Comparison of ENCODE assay signal across 16 cellular contexts in genomic region chr3:125326957-125327356, GRCh38. TPM values are rescaled to one million over a fixed set of nuclear protein-coding genes. Genes with fewer than 3 reads are reported as not detected.
DNase-seq lines count a peak whose midpoint lies in the region; ATAC-seq, FAIRE-seq and TF ChIP-seq lines count a peak whose summit lies in the region.
"Had no signal": no experiment of that assay in that cellular context is flagged by ENCODE, and none has a peak within 500 bp of the region (broad histone marks: within the 10 kb centered on the region; RNA-seq: fewer than 3 reads in every experiment).

No MANE protein-coding gene starts in this region.

- no peak for DNase-seq in activated naive CD4-positive, alpha-beta T cell treated with Interleukin-2 at 50 U/mL for 16 hours
- no peak for DNase-seq in IMR-90
- no peak for DNase-seq in osteocyte (ENCODE audit: extremely low spot score, unreplicated experiment)
- DNase-seq in RKO (ENCODE audit: low spot score): no peak
- no peak for DNase-seq in NCI-H1105 (lab: John Stamatoyannopoulos, UW)
- DNase-seq: 8988T; AML-193; Caco-2; CD8-positive, alpha-beta memory T cell; DND-41; GF-D8; GM23248; H7 had no signal

- ATAC-seq in IMR-90 (ENCODE audit: low read depth): no peak

- no peaks in the 10 kb centered on the region for H3K27me3 Mint-ChIP-seq in activated naive CD4-positive, alpha-beta T cell treated with anti-CD3 and anti-CD28 coated beads, Interleukin-2, amount 50 U/mL, for 24 hours
- no peaks in the 10 kb centered on the region for H3K27me3 Mint-ChIP-seq in osteocyte (ENCODE audit: unreplicated experiment)
- H3K27me3 Mint-ChIP-seq: CD8-positive, alpha-beta memory T cell had no signal

- H3K4me3 Mint-ChIP-seq in activated naive CD4-positive, alpha-beta T cell treated with anti-CD3 and anti-CD28 coated beads, Interleukin-2, amount 50 U/mL, for 24 hours: no peak overlapping the region
- no peak overlapping the region for H3K4me3 Mint-ChIP-seq in osteocyte (ENCODE audit: unreplicated experiment)
- H3K4me3 Mint-ChIP-seq: CD8-positive, alpha-beta memory T cell had no signal

- in situ Hi-C loops in IMR-90 (cut with MboI; ENCODE audit: low sequenced_read_pairs): no loop called here

- peaks cover 5% of the 10 kb centered on the region; the same call in 1 of the 2 replicates for H3K9me1 ChIP-seq in IMR-90 (ENCODE audit: insufficient read depth, low read length)

- dilution Hi-C loops in IMR-90 (cut with HindIII; ENCODE audit: low sequenced_read_pairs, unreplicated experiment): no loop called here

- H3K4me3 ChIP-seq in IMR-90 (ENCODE audit: insufficient read depth, low read depth, low read length): no peak overlapping the region
- H3K4me3 ChIP-seq: BLaER1, GM23248 had no signal

- TF ChIP-seq CTCF in IMR-90 (conservative IDR thresholded peaks at IDR 0.05; ENCODE audit: low read depth, low read length): no peak
- TF ChIP-seq CTCF in osteocyte (IDR thresholded peaks at IDR 0.05): no peak

- no peak overlapping the region for H3K56ac ChIP-seq in IMR-90 (ENCODE audit: extremely low read depth, insufficient read depth, low read length)

- H3K9me3 Mint-ChIP-seq in activated naive CD4-positive, alpha-beta T cell treated with anti-CD3 and anti-CD28 coated beads, Interleukin-2, amount 50 U/mL, for 24 hours: peaks cover 12% of the 10 kb centered on the region
- H3K9me3 Mint-ChIP-seq in osteocyte (ENCODE audit: unreplicated experiment): peaks cover 4% of the 10 kb centered on the region

- peaks cover 2% of the 10 kb centered on the region; the same call in 1 of the 2 replicates for H3K9me3 ChIP-seq in IMR-90 (ENCODE audit: control insufficient read depth, insufficient read depth, low read length)
- H3K9me3 ChIP-seq: Caco-2 had no signal

- H3K27ac ChIP-seq in IMR-90 (ENCODE audit: insufficient read depth, low read length): no peak overlapping the region
- H3K27ac ChIP-seq: BLaER1, GM23248 had no signal

- H2AK9ac ChIP-seq in IMR-90 (replicated peaks; ENCODE audit: low read depth, low read length, poor library complexity): no peak overlapping the region

- no peak overlapping the region for H3K14ac ChIP-seq in IMR-90 (replicated peaks; ENCODE audit: low read depth, low read length)

- CTCF ChIA-PET in IMR-90 (lab: Yijun Ruan, JAX): no interaction called here

- H3K4ac ChIP-seq in IMR-90 (ENCODE audit: low read depth, low read length): no peak overlapping the region

- H3K4me2 ChIP-seq in IMR-90 (ENCODE audit: low read depth, low read length): no peak overlapping the region
- H3K4me2 ChIP-seq: BLaER1 had no signal

- no peak for TF ChIP-seq POLR2A in IMR-90 (IDR thresholded peaks at IDR 0.05; ENCODE audit: low read depth, low read length)

- H2AFZ ChIP-seq in IMR-90 (replicated peaks; ENCODE audit: low read length, poor library complexity): no peak overlapping the region
- H2AFZ ChIP-seq: GM23248 had no signal

- TF ChIP-seq RAD21 in IMR-90 (IDR thresholded peaks at IDR 0.05; ENCODE audit: low read length): no peak

- FAIRE-seq in colon (lab: Jason Lieb, UNC): peak; percentile 18

- H3K36me3 ChIP-seq in IMR-90 (ENCODE audit: control insufficient read depth, insufficient read depth, low read length): peaks cover 9% of the 10 kb centered on the region

- no peak overlapping the region for H2BK20ac ChIP-seq in IMR-90 (ENCODE audit: low read depth, low read length)

- H4K91ac ChIP-seq in IMR-90 (ENCODE audit: insufficient read depth, low read depth, low read length): no peak overlapping the region

- BruUV-seq in IMR-90 (replicated peaks; lab: Mats Ljungman, UMichigan): no TSS peak

- peak overlapping the region; percentile 11 for H3K27ac Mint-ChIP-seq in activated naive CD4-positive, alpha-beta T cell treated with anti-CD3 and anti-CD28 coated beads, Interleukin-2, amount 50 U/mL, for 24 hours
- peak overlapping the region; percentile 72 for H3K27ac Mint-ChIP-seq in osteocyte (ENCODE audit: unreplicated experiment)
- H3K27ac Mint-ChIP-seq: CD8-positive, alpha-beta memory T cell had no signal

- no CpG with 5 or more reads among the region's 4 CpGs for WGBS in IMR-90 (ENCODE audit: extremely low coverage in 2 of 2, insufficient read length in 1 of 2), 2 experiments

- no peak overlapping the region for H4K5ac ChIP-seq in IMR-90 (ENCODE audit: low read depth, low read length)

- H3K36me3 Mint-ChIP-seq in activated naive CD4-positive, alpha-beta T cell treated with anti-CD3 and anti-CD28 coated beads, Interleukin-2, amount 50 U/mL, for 24 hours: peaks cover 30% of the 10 kb centered on the region
- peaks cover 15% of the 10 kb centered on the region for H3K36me3 Mint-ChIP-seq in osteocyte (ENCODE audit: unreplicated experiment)

- H4K8ac ChIP-seq in IMR-90 (ENCODE audit: low read depth in 2 of 2, low read length in 2 of 2): no peak overlapping the region

- no peak overlapping the region for H2BK15ac ChIP-seq in IMR-90 (ENCODE audit: low read depth, low read length)

- H2BK120ac ChIP-seq in IMR-90 (ENCODE audit: low read depth, low read length): no peak overlapping the region

- intact Hi-C loops in IMR-90 (cut with micrococcal nuclease): no loop called here

- no peak overlapping the region for H3K23ac ChIP-seq in IMR-90 (ENCODE audit: low read depth, low read length)

- H3K4me1 ChIP-seq in IMR-90 (ENCODE audit: control insufficient read depth, insufficient read depth, low read length): peaks cover 2% of the 10 kb centered on the region; the same call in 1 of the 2 replicates
- H3K4me1 ChIP-seq: BLaER1, Caco-2 had no signal

- POLR2A ChIA-PET in IMR-90 (lab: Charles Lee; ENCODE audit: unreplicated experiment): no interaction called here

- no peak overlapping the region for H2BK5ac ChIP-seq in IMR-90 (ENCODE audit: low read depth, low read length, poor library complexity, severe bottlenecking)

- H3K4me1 Mint-ChIP-seq in activated naive CD4-positive, alpha-beta T cell treated with anti-CD3 and anti-CD28 coated beads, Interleukin-2, amount 50 U/mL, for 24 hours: peaks cover 21% of the 10 kb centered on the region
- H3K4me1 Mint-ChIP-seq in osteocyte (ENCODE audit: unreplicated experiment): peaks cover 52% of the 10 kb centered on the region

- no peak overlapping the region for H3K9ac ChIP-seq in IMR-90 (ENCODE audit: low read depth, low read length)
- H3K9ac ChIP-seq: BLaER1, GM23248 had no signal

- no peak overlapping the region for H2AK5ac ChIP-seq in IMR-90 (ENCODE audit: low read depth, low read length)

- no peak overlapping the region for H3K18ac ChIP-seq in IMR-90 (ENCODE audit: low read depth, low read length)

- H4K20me1 ChIP-seq in IMR-90 (ENCODE audit: insufficient read depth, low read length): peaks cover 11% of the 10 kb centered on the region; the same call in 1 of the 2 replicates

- H3K79me1 ChIP-seq in IMR-90 (ENCODE audit: low read depth in 1 of 2, low read length in 2 of 2): peaks cover 14 to 34% of the 10 kb centered on the region in 2 experiments

- H3K27me3 ChIP-seq in IMR-90 (ENCODE audit: control insufficient read depth, insufficient read depth, low read length): no peaks in the 10 kb centered on the region
- H3K27me3 ChIP-seq: BLaER1 had no signal

TF ChIP-seq in IMR-90, 13 proteins besides CTCF, POLR2A, EP300 and RAD21:
- TF ChIP-seq CEBPB (IDR thresholded peaks at IDR 0.05; ENCODE audit: low read depth, low read length): peak; percentile 72
- TF ChIP-seq CHD1 (IDR thresholded peaks at IDR 0.05; ENCODE audit: low read depth, low read length): no peak
- TF ChIP-seq NFE2L2 (IDR thresholded peaks at IDR 0.05; ENCODE audit: low read depth, low read length): no peak
- no peak for TF ChIP-seq MAZ (IDR thresholded peaks at IDR 0.05; ENCODE audit: borderline replicate concordance, low read depth, low read length)
- TF ChIP-seq RFX5 (IDR thresholded peaks at IDR 0.05; ENCODE audit: low read depth, low read length): no peak
- TF ChIP-seq BHLHE40 (IDR thresholded peaks at IDR 0.05; ENCODE audit: low read depth, low read length): no peak
TF ChIP-seq in IMR-90: peak in this region for 1.

RNA-seq across cellular contexts. Expression of gene ZNF148, which starts 48.2 kb away (rescaled TPM):
- total RNA-seq in IMR-90 (2012; rRNA removed) (57.8 and 65.2 TPM in 2 replicates), osteocyte (46.2 and 46.3 TPM in 2 replicates)
- polyA plus RNA-seq in IMR-90 (2012; rRNA removed): 8.8 and 9.4 TPM in 2 replicates
- polyA plus RNA-seq in IMR-90 (2012; cell fraction: cytosol; rRNA removed): 2.6 and 2.7 TPM in 2 replicates
- polyA plus RNA-seq in IMR-90 (2012; cell fraction: nucleus; rRNA removed; ENCODE audit: low replicate concordance): 2.5 and 15.9 TPM in 2 replicates
